Comparison of ENCODE assay signal across 1 cellular context in genomic region chr22:20424937-20425587, GRCh38.
TF ChIP-seq lines count a peak whose summit lies in the region.

No MANE protein-coding gene starts in this region.

TF ChIP-seq in GM12878, 131 proteins besides CTCF, POLR2A, EP300 and RAD21 (continued from another document):
- TF ChIP-seq ZBTB33 (IDR thresholded peaks at IDR 0.05), result peak; percentile 34; the same call in 1 of the 2 replicates
